In the genomic region with DNA sequence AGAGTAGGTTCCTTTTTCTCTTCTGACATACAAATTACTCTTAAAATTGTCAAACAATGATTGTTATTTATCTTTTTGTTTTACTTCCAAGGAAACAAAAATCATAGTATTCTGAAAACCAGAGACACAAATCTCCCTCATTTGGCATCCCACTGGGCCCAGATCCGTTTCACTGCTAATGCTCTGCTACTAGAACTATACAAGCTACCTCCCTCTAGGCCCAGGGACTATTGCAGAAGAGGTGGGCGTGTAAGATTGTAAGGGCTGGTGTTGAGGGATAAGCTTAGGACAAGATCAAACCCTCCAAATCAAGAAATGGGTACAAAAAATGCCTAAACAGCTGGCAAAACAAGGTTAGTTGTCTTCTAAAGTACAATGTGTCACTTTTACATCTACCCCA, we compare ENCODE assay signal across 30 cellular contexts.
"Had no signal": no experiment of that assay in that cellular context is flagged by ENCODE, and none has a peak within 500 bp of the region (broad histone marks: within the 10 kb centered on the region; RNA-seq: fewer than 3 reads in every experiment).

No MANE protein-coding gene starts in this region.

- ATAC-seq: activated CD8-positive, alpha-beta T cell treated with anti-CD3 and anti-CD28 coated beads for 36 hours; activated T-cell treated with anti-CD3 and anti-CD28 coated beads, Interleukin-2, amount 50 U/mL, for 4 hours; activated T-helper 17 cell treated with anti-CD3 and anti-CD28 coated beads, Interleukin-2, amount 50 U/mL, for 72 hours; foreskin keratinocyte; gastrocnemius medialis; heart left ventricle had no signal

- H3K4me3 Mint-ChIP-seq: activated CD4-positive, alpha-beta T cell treated with anti-CD3 and anti-CD28 coated beads, Interleukin-2, amount 10 ng/mL, durations not matched to agents 7 days and 5 days; activated CD8-positive, alpha-beta T cell treated with anti-CD3 and anti-CD28 coated beads for 36 hours; activated naive CD8-positive, alpha-beta T cell; activated T-cell treated with anti-CD3 and anti-CD28 coated beads, Interleukin-2, amount 50 U/mL, for 4 hours; activated T-helper 17 cell treated with anti-CD3 and anti-CD28 coated beads, Interleukin-2, amount 50 U/mL, for 72 hours; central memory CD8-positive, alpha-beta T cell; dendritic cell treated with granulocyte-macrophage colony-stimulating factor and Interleukin-4, amounts not matched to agents 40 ng/mL and 50 ng/mL, for 4 days had no signal

- DNase-seq: activated CD4-positive, alpha-beta T cell treated with anti-CD3 and anti-CD28 coated beads for 1 hour; activated CD4-positive, alpha-beta T cell treated with anti-CD3 and anti-CD28 coated beads for 4 hours; activated CD4-positive, alpha-beta T cell treated with anti-CD3 and anti-CD28 coated beads, Interleukin-2, amount 10 ng/mL, durations not matched to agents 7 days and 5 days; activated CD4-positive, alpha-beta T cell treated with anti-CD3 and anti-CD28 coated beads, Interleukin-2, amount 50 U/mL, for 4 hours; activated CD8-positive, alpha-beta memory T cell treated with anti-CD3 and anti-CD28 coated beads for 24 hours; activated CD8-positive, alpha-beta T cell treated with anti-CD3 and anti-CD28 coated beads for 36 hours; activated effector memory CD4-positive, alpha-beta T cell treated with Interleukin-2 at 50 U/mL for 16 hours; activated gamma-delta T cell treated with Interleukin-2 at 50 U/mL for 16 hours; activated naive CD4-positive, alpha-beta T cell treated with anti-CD3 and anti-CD28 coated beads, Interleukin-2, amount 50 U/mL, for 16 hours; activated naive CD4-positive, alpha-beta T cell treated with Interleukin-2 at 50 U/mL for 16 hours; activated T-cell treated with anti-CD3 and anti-CD28 coated beads, Interleukin-2, amount 50 U/mL, for 4 hours; amniotic stem cell; anterior cingulate cortex; brain microvascular endothelial cell; dorsolateral prefrontal cortex; effector memory CD4-positive, alpha-beta T cell; erythroblast; foreskin keratinocyte; gastrocnemius medialis; glutamatergic neuron; heart left ventricle; T-helper 2 cell had no signal

- H3K27me3 ChIP-seq: brain microvascular endothelial cell, dorsolateral prefrontal cortex, esophagus muscularis mucosa, foreskin keratinocyte, gastrocnemius medialis, heart left ventricle had no signal

- H3K9me3 ChIP-seq: gastrocnemius medialis had no signal

- H3K27ac ChIP-seq: brain microvascular endothelial cell, coronary artery, dorsolateral prefrontal cortex, esophagus muscularis mucosa, foreskin keratinocyte, gastrocnemius medialis, heart left ventricle had no signal

- H3K36me3 Mint-ChIP-seq: activated naive CD8-positive, alpha-beta T cell had no signal

- H3K4me3 ChIP-seq: coronary artery, dorsolateral prefrontal cortex, esophagus muscularis mucosa, gastrocnemius medialis, heart left ventricle had no signal

- H3K27ac Mint-ChIP-seq: activated CD4-positive, alpha-beta T cell treated with anti-CD3 and anti-CD28 coated beads, Interleukin-2, amount 10 ng/mL, durations not matched to agents 7 days and 5 days; activated CD8-positive, alpha-beta T cell treated with anti-CD3 and anti-CD28 coated beads for 36 hours; activated naive CD8-positive, alpha-beta T cell; activated T-helper 17 cell treated with anti-CD3 and anti-CD28 coated beads, Interleukin-2, amount 50 U/mL, for 72 hours; dendritic cell treated with granulocyte-macrophage colony-stimulating factor and Interleukin-4, amounts not matched to agents 40 ng/mL and 50 ng/mL, for 4 days had no signal

- H3K4me1 ChIP-seq: foreskin keratinocyte, gastrocnemius medialis, heart left ventricle had no signal

- H3K27me3 Mint-ChIP-seq: activated CD4-positive, alpha-beta T cell treated with anti-CD3 and anti-CD28 coated beads, Interleukin-2, amount 10 ng/mL, durations not matched to agents 7 days and 5 days; activated CD8-positive, alpha-beta T cell treated with anti-CD3 and anti-CD28 coated beads for 36 hours; activated naive CD8-positive, alpha-beta T cell; activated T-helper 17 cell treated with anti-CD3 and anti-CD28 coated beads, Interleukin-2, amount 50 U/mL, for 72 hours; central memory CD8-positive, alpha-beta T cell; dendritic cell treated with granulocyte-macrophage colony-stimulating factor and Interleukin-4, amounts not matched to agents 40 ng/mL and 50 ng/mL, for 4 days had no signal

- FAIRE-seq: astrocyte, bronchial epithelial cell had no signal

- H3K36me3 ChIP-seq: brain microvascular endothelial cell, esophagus muscularis mucosa, gastrocnemius medialis, heart left ventricle had no signal
